9 cellular contexts compared by ENCODE assay signal in the genomic region with DNA sequence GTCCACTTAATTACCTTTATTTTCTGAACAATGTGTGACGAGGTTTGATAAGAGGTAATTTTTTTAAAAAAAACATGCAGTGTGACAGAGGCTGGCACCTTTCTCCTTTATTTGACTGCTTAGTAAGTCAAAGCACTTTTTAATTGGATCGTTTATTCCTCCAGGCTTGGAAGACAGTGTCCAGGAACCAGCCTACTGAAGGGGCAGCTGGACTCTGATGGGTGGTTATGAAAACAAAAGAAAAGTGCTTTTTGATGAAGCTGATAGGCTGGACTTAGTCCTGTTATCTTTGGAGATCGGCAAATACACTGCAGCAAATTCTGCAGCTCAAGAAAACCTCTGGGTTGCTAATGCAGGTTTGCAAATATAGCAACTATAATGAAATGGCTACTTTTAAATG.
"Had no signal": no experiment of that assay in that cellular context is flagged by ENCODE, and none has a peak within 500 bp of the region (broad histone marks: within the 10 kb centered on the region; RNA-seq: fewer than 3 reads in every experiment).

No MANE protein-coding gene starts in this region.

- H3K4me3 ChIP-seq: colonic mucosa, hepatocyte had no signal

- ATAC-seq: activated naive CD8-positive, alpha-beta T cell treated with anti-CD3 and anti-CD28 coated beads, Interleukin-2, amount 50 U/mL, for 24 hours; stimulated activated naive CD8-positive, alpha-beta T cell treated with anti-CD3 and anti-CD28 coated beads, Interleukin-15, Interleukin-2, amounts not matched to agents 100 U/mL and 50 U/mL, for 24 hours had no signal

- DNase-seq: activated CD4-positive, alpha-beta T cell treated with anti-CD3 and anti-CD28 coated beads, Interleukin-2, amount 10 ng/mL, durations not matched to agents 24 days and 14 days; activated naive CD4-positive, alpha-beta T cell treated with Interleukin-2 at 50 U/mL for 16 hours; activated naive CD8-positive, alpha-beta T cell treated with anti-CD3 and anti-CD28 coated beads, Interleukin-2, amount 50 U/mL, for 24 hours; colonic mucosa; effector CD4-positive, alpha-beta T cell; stimulated activated CD4-positive, alpha-beta T cell treated with anti-CD3 and anti-CD28 coated beads, Interleukin-4, amount 100 ng/mL, for 1 hour; stimulated activated CD8-positive, alpha-beta memory T cell treated with anti-CD3 and anti-CD28 coated beads, Interleukin-4, amount 100 ng/mL, for 48 hours; stimulated activated naive CD8-positive, alpha-beta T cell treated with anti-CD3 and anti-CD28 coated beads, Interleukin-15, Interleukin-2, amounts not matched to agents 100 U/mL and 50 U/mL, for 24 hours had no signal

- H3K36me3 ChIP-seq: colonic mucosa had no signal

- H3K4me1 ChIP-seq: colonic mucosa had no signal

- H3K27me3 ChIP-seq: colonic mucosa, hepatocyte had no signal

- H3K4me2 ChIP-seq: hepatocyte had no signal

- H3K9me3 ChIP-seq: colonic mucosa had no signal

- H2AFZ ChIP-seq: hepatocyte had no signal

- H3K27ac ChIP-seq: colonic mucosa, hepatocyte had no signal
